8 cellular contexts compared by ENCODE assay signal in the genomic region with DNA sequence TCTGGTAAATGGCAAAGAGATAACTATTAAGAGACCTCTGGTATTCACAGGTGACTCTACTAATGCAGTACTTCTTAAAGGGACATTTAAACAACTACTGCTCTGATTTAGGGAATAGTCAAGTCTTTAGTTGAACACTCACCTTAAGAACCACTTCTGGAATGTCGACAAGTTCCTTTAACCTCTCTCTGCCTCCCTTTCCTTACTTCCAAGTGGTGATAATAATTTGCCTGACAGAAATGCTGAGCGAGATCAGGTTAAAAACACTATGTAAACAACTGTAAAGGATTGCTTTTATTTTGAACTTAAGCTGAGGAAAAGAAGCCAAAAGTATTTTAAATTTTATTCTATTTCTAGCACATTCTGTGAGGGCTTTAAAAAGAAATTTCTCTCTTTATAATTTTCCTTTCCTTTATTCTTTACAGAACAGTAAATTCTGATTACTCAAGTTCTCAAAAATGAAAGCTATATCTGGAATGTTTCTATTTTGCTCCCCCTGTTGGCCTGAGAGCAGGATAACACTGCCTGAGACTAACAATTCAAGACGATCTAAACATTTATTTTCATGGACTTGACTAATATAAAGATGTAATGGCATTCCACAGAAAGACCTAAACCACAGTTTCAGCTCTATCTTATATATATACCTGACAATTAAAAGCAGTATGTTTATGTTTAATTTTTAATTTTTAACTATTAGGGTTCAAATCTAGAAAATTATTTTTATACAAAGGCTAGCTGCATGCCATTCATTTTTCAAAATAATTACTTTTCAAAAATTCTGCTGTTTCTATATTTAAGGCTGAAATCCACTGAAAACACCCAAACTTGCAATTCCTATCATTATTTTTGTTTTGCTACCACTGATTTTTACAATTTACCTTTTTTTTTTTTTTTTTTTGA. TPM values are rescaled to one million over a fixed set of nuclear protein-coding genes. Genes with fewer than 3 reads are reported as not detected.
DNase-seq lines count a peak whose midpoint lies in the region; ATAC-seq, FAIRE-seq and TF ChIP-seq lines count a peak whose summit lies in the region.

No MANE protein-coding gene starts in this region.

- H2BK15ac ChIP-seq in H9 (ENCODE audit: low read depth, low read length), result no peak overlapping the region

- DNase-seq in CD8-positive, alpha-beta memory T cell, result peak in 3 of 5 donors; percentile 47 to 56 (median 54)
- DNase-seq in H9 (no peak), NCI-H526 treated with DMSO at 0.1 percent for 48 hours (lab: John Stamatoyannopoulos, UW) (peak; percentile 24), keratinocyte (ENCODE audit: low read depth, low spot score) (peak; percentile 23)

- H2BK120ac ChIP-seq in H9 (ENCODE audit: low read depth, low read length, poor library complexity, severe bottlenecking), result no peak overlapping the region

- H3K4me1 Mint-ChIP-seq in CD8-positive, alpha-beta memory T cell, result peaks cover 1 to 12% (median 10%) of the 10 kb centered on the region in 3 donors
- H3K4me1 Mint-ChIP-seq in H9, result no peaks in the 10 kb centered on the region
- peaks cover 10% of the 10 kb centered on the region for H3K4me1 Mint-ChIP-seq in brain

- no peak overlapping the region for H3K56ac ChIP-seq in H9 (ENCODE audit: insufficient read length, low read depth, low read length)

- H4K8ac ChIP-seq in H9 (replicated peaks; ENCODE audit: insufficient read length, low read depth, low read length), result no peak overlapping the region

- H2AK5ac ChIP-seq in H9 (ENCODE audit: insufficient read length, low read length), result no peak overlapping the region

- H3K27ac Mint-ChIP-seq in CD8-positive, alpha-beta memory T cell, result peak overlapping the region in 7 of 8 donors; percentile 10 to 56 (median 33)
- H3K27ac Mint-ChIP-seq in H9 (0 out of 7 replicates have a peak overlapping the region, but pooled peaks of 1 of the 3 experiments have one; percentile 20), brain (peak overlapping the region; percentile 16 to 77 (median 69))

- H3K4me2 ChIP-seq in H9 (ENCODE audit: insufficient read depth, insufficient read length, low read length) (no peak overlapping the region), keratinocyte (ENCODE audit: control insufficient read depth, extremely low read depth, insufficient read depth, low read depth, low read length) (peak overlapping the region; percentile 32)

- H4K20me1 ChIP-seq in H9 (ENCODE audit: control insufficient read depth, insufficient read depth, insufficient read length) (no peaks in the 10 kb centered on the region), keratinocyte (ENCODE audit: control insufficient read depth, extremely low read depth, insufficient read depth, low read length) (no peaks in the 10 kb centered on the region)

- H3K9ac ChIP-seq in H9 (ENCODE audit: extremely low read depth, insufficient read length, low read length) (no peak overlapping the region), keratinocyte (ENCODE audit: control insufficient read depth, extremely low read depth, insufficient read depth, low read length) (peak overlapping the region; percentile 37), stomach smooth muscle (ENCODE audit: low read length in 2 of 2) (peak overlapping the region; percentile 29 to 37)

- H3K36me3 Mint-ChIP-seq in CD8-positive, alpha-beta memory T cell, result peaks cover 6 to 36% (median 13%) of the 10 kb centered on the region in 3 donors
- H3K36me3 Mint-ChIP-seq in H9 (ENCODE audit: insufficient read depth in 1 of 3, low read depth in 3 of 3) (peaks cover 20 to 40% (median 34%) of the 10 kb centered on the region in 3 experiments; a peak in 6 of 7 replicates), brain (peaks cover 30% of the 10 kb centered on the region)

- dilution Hi-C loops in keratinocyte (cut with MboI; ENCODE audit: extremely low pct_ligation_motif_present, low sequenced_read_pairs), result no loop called here

- H3K4ac ChIP-seq in H9 (ENCODE audit: low read depth, low read length), result no peak overlapping the region

- no peak overlapping the region for H3K4me3 Mint-ChIP-seq in CD8-positive, alpha-beta memory T cell
- no peak overlapping the region for H3K4me3 Mint-ChIP-seq in H9
- H3K4me3 Mint-ChIP-seq in brain, result peak overlapping the region in 1 of 5 experiments; percentile 20

- no peak overlapping the region for H2BK5ac ChIP-seq in H9 (ENCODE audit: insufficient read length, low read length)

- H2BK12ac ChIP-seq in H9 (ENCODE audit: insufficient read length, low read depth, low read length), result no peak overlapping the region

- ATAC-seq in HG02759 (IDR thresholded peaks at IDR 0.05; ENCODE audit: unreplicated experiment) (no peak), HG03442 (IDR thresholded peaks at IDR 0.05; ENCODE audit: unreplicated experiment) (no peak)

- no CpG with 5 or more reads among the region's 3 CpGs for WGBS in H9 (ENCODE audit: extremely low coverage, insufficient read length, low lambda C conversion rate)

- H3K79me1 ChIP-seq in H9 (ENCODE audit: insufficient read depth, low read depth, low read length, poor library complexity, severe bottlenecking), result no peaks in the 10 kb centered on the region

- no peaks in the 10 kb centered on the region for H3K4me1 ChIP-seq in CD8-positive, alpha-beta memory T cell (ENCODE audit: insufficient read depth, low read length)
- H3K4me1 ChIP-seq in H9 (ENCODE audit: insufficient read depth, low read length) (no peaks in the 10 kb centered on the region), keratinocyte (ENCODE audit: control insufficient read depth, extremely low read depth, insufficient read depth, low read length) (peaks cover 22% of the 10 kb centered on the region), stomach smooth muscle (ENCODE audit: control insufficient read depth, insufficient read depth, low read length) (peaks cover 5% of the 10 kb centered on the region)

- CTCF ChIA-PET in CD8-positive, alpha-beta memory T cell (lab: Charles Lee), result interaction anchor here (0.6 to 9.9 kb wide), 27 partner anchors 9 to 134 kb away, joined by 3 to 152 read pairs (median 4); a partner anchor contains a TSS

- TF ChIP-seq CTCF in H9 (conservative IDR thresholded peaks at IDR 0.05), result peak; percentile 90
- peak; percentile 80 to 81 for TF ChIP-seq CTCF in brain (conservative IDR thresholded peaks at IDR 0.05)
- TF ChIP-seq CTCF in keratinocyte (optimal IDR thresholded peaks at IDR 0.05 in 1 of 3, IDR thresholded peaks at IDR 0.05 in 1 of 3, conservative IDR thresholded peaks at IDR 0.05 in 1 of 3; ENCODE audit: extremely low read depth in 1 of 3, insufficient read depth in 2 of 3, low read length in 3 of 3), result peak in 2 of 3 experiments; percentile 46 to 54

- no peak overlapping the region for H3K27ac ChIP-seq in CD8-positive, alpha-beta memory T cell (ENCODE audit: low read depth, low read length)
- H3K27ac ChIP-seq in H9 (ENCODE audit: insufficient read length, low read depth, low read length) (no peak overlapping the region), keratinocyte (ENCODE audit: control insufficient read depth, insufficient read depth, low read length) (peak overlapping the region; percentile 66), stomach smooth muscle (ENCODE audit: low read length) (peak overlapping the region; percentile 12)

- H3K9me3 ChIP-seq in CD8-positive, alpha-beta memory T cell (ENCODE audit: low read length), result no peaks in the 10 kb centered on the region
- H3K9me3 ChIP-seq in H9 (ENCODE audit: control insufficient read depth, low read depth, low read length) (no peaks in the 10 kb centered on the region), keratinocyte (ENCODE audit: control insufficient read depth, low read depth, low read length) (no peaks in the 10 kb centered on the region), stomach smooth muscle (ENCODE audit: control insufficient read depth in 2 of 2, low read length in 2 of 2) (no peaks in the 10 kb centered on the region)

- no peak overlapping the region for H4K91ac ChIP-seq in H9 (ENCODE audit: insufficient read length, low read depth, low read length)

- no peak for FAIRE-seq in keratinocyte (lab: Jason Lieb, UNC)

- H4K5ac ChIP-seq in H9 (ENCODE audit: insufficient read length, low read depth, low read length), result no peak overlapping the region

- H3K9me1 ChIP-seq in keratinocyte (ENCODE audit: control insufficient read depth, extremely low read depth, insufficient read depth, low read length), result no peaks in the 10 kb centered on the region

- H2AFZ ChIP-seq in H9 (ENCODE audit: low read length), result no peak overlapping the region
- peak overlapping the region; percentile 40 for H2AFZ ChIP-seq in keratinocyte (ENCODE audit: control insufficient read depth, low read length)

- no peak overlapping the region for H3K4me3 ChIP-seq in CD8-positive, alpha-beta memory T cell (ENCODE audit: low read length)
- no peak overlapping the region for H3K4me3 ChIP-seq in keratinocyte (ENCODE audit: control insufficient read depth in 2 of 3, extremely low read depth in 1 of 3, insufficient read depth in 2 of 3, low read depth in 1 of 3, low read length in 3 of 3)
- peak overlapping the region in 1 of 2 donors; percentile 15 for H3K4me3 ChIP-seq in stomach smooth muscle (ENCODE audit: low read length in 2 of 2)

- POLR2A ChIA-PET in CD8-positive, alpha-beta memory T cell (lab: Charles Lee), result interaction anchor here (0.6 to 1.2 kb wide), 4 partner anchors 12 to 1341 kb away, joined by 5 to 10 read pairs (median 6); no protein-coding TSS in a partner anchor

- H3K23ac ChIP-seq in H9 (ENCODE audit: insufficient read length, low read depth, low read length), result no peak overlapping the region

- no peaks in the 10 kb centered on the region for H3K23me2 ChIP-seq in H9 (ENCODE audit: insufficient read length, low read depth, low read length, poor library complexity, severe bottlenecking)

- H3K27me3 Mint-ChIP-seq in CD8-positive, alpha-beta memory T cell, result no peaks in the 10 kb centered on the region
- H3K27me3 Mint-ChIP-seq in H9 (ENCODE audit: low read depth) (no peaks in the 10 kb centered on the region), brain (no peaks in the 10 kb centered on the region)

- H3K36me3 ChIP-seq in CD8-positive, alpha-beta memory T cell (ENCODE audit: insufficient read depth, low read length), result peaks cover 26% of the 10 kb centered on the region
- H3K36me3 ChIP-seq in keratinocyte (ENCODE audit: control insufficient read depth in 2 of 2, extremely low read depth in 1 of 2, insufficient read depth in 2 of 2, low read length in 2 of 2) (peaks cover 10 to 18% of the 10 kb centered on the region in 2 experiments), stomach smooth muscle (ENCODE audit: control insufficient read depth in 2 of 2, insufficient read depth in 2 of 2, low read length in 2 of 2) (peaks cover 22 to 25% of the 10 kb centered on the region in 2 donors)

- H3K9me3 Mint-ChIP-seq in CD8-positive, alpha-beta memory T cell, result no peaks in the 10 kb centered on the region
- H3K9me3 Mint-ChIP-seq in H9, result peaks cover 0 to 3% of the 10 kb centered on the region in 2 experiments; a peak in 1 of 5 replicates
- H3K9me3 Mint-ChIP-seq in brain, result no peaks in the 10 kb centered on the region

- H3K79me2 ChIP-seq in H9 (ENCODE audit: insufficient read depth, low read length) (no peaks in the 10 kb centered on the region), keratinocyte (ENCODE audit: control insufficient read depth, insufficient read depth, low read length) (no peaks in the 10 kb centered on the region)

- H3T11ph ChIP-seq in H9 (ENCODE audit: low read length), result no peak overlapping the region

- no peak overlapping the region for H3K14ac ChIP-seq in H9 (ENCODE audit: insufficient read depth, low read length)

- no peak overlapping the region for H2BK20ac ChIP-seq in H9 (ENCODE audit: low read depth, low read length, poor library complexity, severe bottlenecking)

- no peak overlapping the region for H3K18ac ChIP-seq in H9 (ENCODE audit: insufficient read length, low read depth, low read length)

- H3K27me3 ChIP-seq in CD8-positive, alpha-beta memory T cell (ENCODE audit: insufficient read depth, low read length, poor library complexity, severe bottlenecking), result no peaks in the 10 kb centered on the region
- H3K27me3 ChIP-seq in H9 (ENCODE audit: insufficient read depth, low read length) (no peaks in the 10 kb centered on the region), keratinocyte (ENCODE audit: control insufficient read depth, extremely low read depth, insufficient read depth, low read length) (no peaks in the 10 kb centered on the region), stomach smooth muscle (ENCODE audit: control insufficient read depth in 1 of 2, insufficient read depth in 2 of 2, low read length in 2 of 2) (no peaks in the 10 kb centered on the region)

RNA-seq across cellular contexts. Expression of a gene that starts 29.2 kb away (rescaled TPM):
- 10 to 100 TPM; 32.1 to 33.7 TPM for total RNA-seq in CD8-positive, alpha-beta memory T cell
- polyA plus RNA-seq in CD8-positive, alpha-beta memory T cell, result 12.1 TPM
- 37.3 and 37.4 TPM in 2 replicates for total RNA-seq in H9 (2021)
- polyA plus RNA-seq in brain (ENCODE audit: insufficient read depth, low read depth, low replicate concordance), result 4.9 TPM
- polyA plus RNA-seq in keratinocyte, result 10.2 to 14.0 TPM (median 10.3 TPM) in 3 replicates
- polyA plus RNA-seq in keratinocyte (2011; ENCODE audit: low read depth), result 29.0 TPM
- 5.7 and 9.2 TPM in 2 replicates for polyA plus RNA-seq in keratinocyte (2011; cell fraction: cytosol; rRNA removed)
- polyA plus RNA-seq in keratinocyte (2011; cell fraction: nucleus; rRNA removed), result 24.8 and 26.7 TPM in 2 replicates
- 7.1 and 13.4 TPM in 2 replicates for polyA plus RNA-seq in keratinocyte (2012; ENCODE audit: low replicate concordance)
- 3.1 to 9.2 TPM (median 7.6 TPM) in 3 replicates for polyA minus RNA-seq in keratinocyte
- polyA minus RNA-seq in keratinocyte (2011; cell fraction: cytosol; rRNA and poly(A)+ RNA removed), result 6.3 TPM
- 9.3 and 11.5 TPM in 2 replicates for polyA minus RNA-seq in keratinocyte (2011; cell fraction: nucleus; rRNA and poly(A)+ RNA removed)

RNA-seq across cellular contexts. Expression of a gene that starts 49.1 kb away (rescaled TPM):
- 10 to 100 TPM; 43.9 to 48.2 TPM for total RNA-seq in CD8-positive, alpha-beta memory T cell
- 27.3 TPM for polyA plus RNA-seq in CD8-positive, alpha-beta memory T cell
- 20.1 and 23.6 TPM in 2 replicates for total RNA-seq in H9 (2021)
- polyA plus RNA-seq in brain (ENCODE audit: insufficient read depth, low read depth, low replicate concordance) (14.6 TPM), keratinocyte (54.0 to 94.1 TPM (median 54.3 TPM) in 3 replicates)
- polyA plus RNA-seq in keratinocyte (2011; ENCODE audit: low read depth), result 426 TPM
- polyA plus RNA-seq in keratinocyte (2011; cell fraction: cytosol; rRNA removed), result 34.0 and 51.1 TPM in 2 replicates
- 135 and 148 TPM in 2 replicates for polyA plus RNA-seq in keratinocyte (2011; cell fraction: nucleus; rRNA removed)
- 31.3 and 87.3 TPM in 2 replicates for polyA plus RNA-seq in keratinocyte (2012; ENCODE audit: low replicate concordance)
- polyA minus RNA-seq in keratinocyte, result 91.3 to 153 TPM (median 105 TPM) in 3 replicates
- 44.1 TPM for polyA minus RNA-seq in keratinocyte (2011; cell fraction: cytosol; rRNA and poly(A)+ RNA removed)
- 74.9 and 141 TPM in 2 replicates for polyA minus RNA-seq in keratinocyte (2011; cell fraction: nucleus; rRNA and poly(A)+ RNA removed)

RNA-seq across cellular contexts. Expression of a gene that starts 55.2 kb away (rescaled TPM):
- 10 to 100 TPM; 84.3 to 87.1 TPM for total RNA-seq in CD8-positive, alpha-beta memory T cell
- 40.3 TPM for polyA plus RNA-seq in CD8-positive, alpha-beta memory T cell
- total RNA-seq in H9 (2021), result 64.9 and 66.2 TPM in 2 replicates
- 62.6 TPM for polyA plus RNA-seq in brain (ENCODE audit: insufficient read depth, low read depth, low replicate concordance)
- polyA plus RNA-seq in keratinocyte, result 22.9 to 45.6 TPM (median 34.6 TPM) in 3 replicates
- polyA plus RNA-seq in keratinocyte (2011; ENCODE audit: low read depth), result 347 TPM
- 18.2 and 19.4 TPM in 2 replicates for polyA plus RNA-seq in keratinocyte (2011; cell fraction: cytosol; rRNA removed)
- 41.1 and 75.9 TPM in 2 replicates for polyA plus RNA-seq in keratinocyte (2011; cell fraction: nucleus; rRNA removed)
- polyA plus RNA-seq in keratinocyte (2012; ENCODE audit: low replicate concordance), result 35.2 and 64.0 TPM in 2 replicates
- 4.5 to 18.3 TPM (median 8.1 TPM) in 3 replicates for polyA minus RNA-seq in keratinocyte
- 7.9 TPM for polyA minus RNA-seq in keratinocyte (2011; cell fraction: cytosol; rRNA and poly(A)+ RNA removed)
- polyA minus RNA-seq in keratinocyte (2011; cell fraction: nucleus; rRNA and poly(A)+ RNA removed), result 15.0 and 41.8 TPM in 2 replicates

RNA-seq across cellular contexts. Expression of a gene that starts 55.5 kb away (rescaled TPM):
- 10 to 100 TPM; 66.0 to 69.6 TPM for total RNA-seq in CD8-positive, alpha-beta memory T cell
- polyA plus RNA-seq in CD8-positive, alpha-beta memory T cell, result 3.8 TPM
- 66.8 and 71.3 TPM in 2 replicates for total RNA-seq in H9 (2021)
- 8.9 TPM for polyA plus RNA-seq in brain (ENCODE audit: insufficient read depth, low read depth, low replicate concordance)
- 7.7 to 18.6 TPM (median 12.6 TPM) in 3 replicates for polyA plus RNA-seq in keratinocyte
- 4.3 TPM for polyA plus RNA-seq in keratinocyte (2011; ENCODE audit: low read depth)
- polyA plus RNA-seq in keratinocyte (2011; cell fraction: cytosol; rRNA removed), result 1.6 and 3.6 TPM in 2 replicates
- 23.2 and 32.1 TPM in 2 replicates for polyA plus RNA-seq in keratinocyte (2011; cell fraction: nucleus; rRNA removed)
- 2.7 and 7.3 TPM in 2 replicates for polyA plus RNA-seq in keratinocyte (2012; ENCODE audit: low replicate concordance)
- polyA minus RNA-seq in keratinocyte, result 7.3 to 25.7 TPM (median 8.9 TPM) in 3 replicates
- polyA minus RNA-seq in keratinocyte (2011; cell fraction: cytosol; rRNA and poly(A)+ RNA removed), result 5.9 TPM
- 12.3 and 23.1 TPM in 2 replicates for polyA minus RNA-seq in keratinocyte (2011; cell fraction: nucleus; rRNA and poly(A)+ RNA removed)

Comparison
In these comparisons a context has a peak if more than half of its experiments do, and no peak if none do; other contexts are left out.
1. H3K27ac ChIP-seq: peak in keratinocyte (single experiment) and stomach smooth muscle (single experiment); none in CD8-positive, alpha-beta memory T cell (single experiment) and H9 (single experiment).
2. Peak in every context shown above with its lines, with median percentiles within 50 percentile points of each other: CTCF ChIP-seq.